18 cellular contexts compared by ENCODE assay signal in the genomic region with DNA sequence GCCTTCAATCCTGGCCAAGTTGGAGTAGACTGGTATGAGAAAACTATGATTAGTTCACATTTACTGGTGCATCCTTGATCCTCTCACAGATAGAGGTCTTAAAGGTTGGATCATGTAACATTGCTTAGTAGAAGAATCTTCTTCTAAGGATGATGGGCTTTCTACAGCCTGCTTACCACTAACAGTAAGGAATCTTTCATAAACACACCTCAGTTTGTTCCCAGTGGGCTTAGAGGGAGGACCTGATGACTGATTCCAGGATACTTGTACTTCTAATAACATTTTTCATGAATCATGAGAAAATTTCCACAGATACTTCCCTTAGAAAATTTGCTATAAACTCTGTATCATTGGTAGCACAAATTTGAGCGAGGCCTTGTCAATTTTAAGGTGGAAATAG. TPM values are rescaled to one million over a fixed set of nuclear protein-coding genes. Genes with fewer than 3 reads are reported as not detected.
A peak's percentile ranks its signal among the peaks of the same experiment; 100 is the strongest.
DNase-seq lines count a peak whose midpoint lies in the region; ATAC-seq, FAIRE-seq and TF ChIP-seq lines count a peak whose summit lies in the region.
"Had no signal": no experiment of that assay in that cellular context is flagged by ENCODE, and none has a peak within 500 bp of the region (broad histone marks: within the 10 kb centered on the region; RNA-seq: fewer than 3 reads in every experiment).

No MANE protein-coding gene starts in this region.

- in situ Hi-C loops in IMR-90 (cut with MboI; ENCODE audit: low sequenced_read_pairs), result no loop called here
- in situ Hi-C loops in brain microvascular endothelial cell (cut with HindIII; ENCODE audit: low pct_ligation_motif_present, low sequenced_read_pairs), result no loop called here

- peak overlapping the region; percentile 91 for H2BK5ac ChIP-seq in IMR-90 (ENCODE audit: low read depth, low read length, poor library complexity, severe bottlenecking)

- dilution Hi-C loops in IMR-90 (cut with HindIII; ENCODE audit: low sequenced_read_pairs, unreplicated experiment) (no loop called here), keratinocyte (cut with MboI; ENCODE audit: extremely low pct_ligation_motif_present, low sequenced_read_pairs) (no loop called here)

- H4K91ac ChIP-seq in IMR-90 (ENCODE audit: insufficient read depth, low read depth, low read length), result peak overlapping the region; percentile 69; the same call in 1 of the 2 replicates

- intact Hi-C loops in IMR-90 (cut with micrococcal nuclease), result loop anchor here (5.0 kb wide), 1 partner anchor 283 kb away; no protein-coding TSS in a partner anchor

- H3K4me2 ChIP-seq in IMR-90 (ENCODE audit: low read depth, low read length) (no peak overlapping the region), keratinocyte (ENCODE audit: control insufficient read depth, extremely low read depth, insufficient read depth, low read depth, low read length) (no peak overlapping the region)

- WGBS in IMR-90 (ENCODE audit: extremely low coverage in 2 of 2, insufficient read length in 1 of 2), 2 experiments, result no CpG with 5 or more reads among the region's 1 CpG

- FAIRE-seq in keratinocyte (lab: Jason Lieb, UNC), result peak; percentile 26
- FAIRE-seq: GM19239, H1 had no signal

- peak overlapping the region; percentile 48; the same call in 1 of the 2 replicates for H4K5ac ChIP-seq in IMR-90 (ENCODE audit: low read depth, low read length)

- H3K27me3 ChIP-seq in IMR-90 (ENCODE audit: control insufficient read depth, insufficient read depth, low read length) (no peaks in the 10 kb centered on the region), brain microvascular endothelial cell (replicated peaks) (no peaks in the 10 kb centered on the region), keratinocyte (ENCODE audit: control insufficient read depth, extremely low read depth, insufficient read depth, low read length) (no peaks in the 10 kb centered on the region)

- H3K9me1 ChIP-seq in IMR-90 (ENCODE audit: insufficient read depth, low read length) (peaks cover 17% of the 10 kb centered on the region), keratinocyte (ENCODE audit: control insufficient read depth, extremely low read depth, insufficient read depth, low read length) (no peaks in the 10 kb centered on the region)

- peak overlapping the region; percentile 24; the same call in 1 of the 2 replicates for H3K18ac ChIP-seq in IMR-90 (ENCODE audit: low read depth, low read length)

- H4K20me1 ChIP-seq in IMR-90 (ENCODE audit: insufficient read depth, low read length) (no peaks in the 10 kb centered on the region; the same call in 1 of the 2 replicates), keratinocyte (ENCODE audit: control insufficient read depth, extremely low read depth, insufficient read depth, low read length) (no peaks in the 10 kb centered on the region)

- H2BK120ac ChIP-seq in IMR-90 (ENCODE audit: low read depth, low read length), result peak overlapping the region; percentile 63

- no peaks in the 10 kb centered on the region for H3K79me2 ChIP-seq in keratinocyte (ENCODE audit: control insufficient read depth, insufficient read depth, low read length)

- DNase-seq in IMR-90, result no peak
- DNase-seq in brain microvascular endothelial cell, result no peak
- no peak for DNase-seq in keratinocyte (ENCODE audit: low read depth, low spot score)
- no peak for DNase-seq in NK-92 (lab: John Stamatoyannopoulos, UW; ENCODE audit: unreplicated experiment)
- DNase-seq in HEK293T (ENCODE audit: extremely low spot score), result no peak
- no peak for DNase-seq in AML-193 (lab: John Stamatoyannopoulos, UW)
- DNase-seq: Calu3; CD4-positive, alpha-beta memory T cell; DMS53; EL; KBM-7; MV-4-11; NCI-H1694 treated with DMSO at 0.1 percent for 48 hours; SIG-M5 had no signal

- H3K9me3 ChIP-seq in IMR-90 (ENCODE audit: control insufficient read depth, insufficient read depth, low read length) (no peaks in the 10 kb centered on the region), keratinocyte (ENCODE audit: control insufficient read depth, low read depth, low read length) (no peaks in the 10 kb centered on the region)

- 0 out of 2 replicates have a peak overlapping the region, but pooled peaks have one; percentile 57 for H2BK20ac ChIP-seq in IMR-90 (ENCODE audit: low read depth, low read length)

- H3K23ac ChIP-seq in IMR-90 (ENCODE audit: low read depth, low read length), result no peak overlapping the region; the same call in 1 of the 2 replicates

- peaks cover 53% of the 10 kb centered on the region for H3K36me3 ChIP-seq in IMR-90 (ENCODE audit: control insufficient read depth, insufficient read depth, low read length)
- peaks cover 78% of the 10 kb centered on the region for H3K36me3 ChIP-seq in brain microvascular endothelial cell (replicated peaks)
- H3K36me3 ChIP-seq in keratinocyte (ENCODE audit: control insufficient read depth in 2 of 2, extremely low read depth in 1 of 2, insufficient read depth in 2 of 2, low read length in 2 of 2), result peaks cover 18 to 20% of the 10 kb centered on the region in 2 experiments

- ATAC-seq in IMR-90 (ENCODE audit: low read depth) (no peak), GM19463 (IDR thresholded peaks at IDR 0.05; ENCODE audit: unreplicated experiment) (no peak)

- peaks cover 27% of the 10 kb centered on the region for H3K4me1 ChIP-seq in IMR-90 (ENCODE audit: control insufficient read depth, insufficient read depth, low read length)
- H3K4me1 ChIP-seq in keratinocyte (ENCODE audit: control insufficient read depth, extremely low read depth, insufficient read depth, low read length), result no peaks in the 10 kb centered on the region

- H3K27ac ChIP-seq in IMR-90 (ENCODE audit: insufficient read depth, low read length), result peak overlapping the region; percentile 41; the same call in 1 of the 2 replicates
- peak overlapping the region; percentile 91 for H3K27ac ChIP-seq in brain microvascular endothelial cell
- no peak overlapping the region for H3K27ac ChIP-seq in keratinocyte (ENCODE audit: control insufficient read depth, insufficient read depth, low read length)
- H3K27ac ChIP-seq: RWPE1 had no signal

- no peak for TF ChIP-seq RAD21 in IMR-90 (IDR thresholded peaks at IDR 0.05; ENCODE audit: low read length)

- peak overlapping the region; percentile 59; the same call in 1 of the 2 replicates for H3K14ac ChIP-seq in IMR-90 (replicated peaks; ENCODE audit: low read depth, low read length)

- H3K4ac ChIP-seq in IMR-90 (ENCODE audit: low read depth, low read length), result no peak overlapping the region; the same call in 1 of the 2 replicates

- H2AFZ ChIP-seq in IMR-90 (replicated peaks; ENCODE audit: low read length, poor library complexity) (no peak overlapping the region), keratinocyte (ENCODE audit: control insufficient read depth, low read length) (no peak overlapping the region)

- H3K9ac ChIP-seq in IMR-90 (ENCODE audit: low read depth, low read length) (no peak overlapping the region), keratinocyte (ENCODE audit: control insufficient read depth, extremely low read depth, insufficient read depth, low read length) (no peak overlapping the region)

- H3K79me1 ChIP-seq in IMR-90 (ENCODE audit: low read depth in 1 of 2, low read length in 2 of 2), result peaks cover 30 to 70% of the 10 kb centered on the region in 2 experiments

- CTCF ChIA-PET in IMR-90 (lab: Yijun Ruan, JAX) (no interaction called here), HEK293T (lab: Yijun Ruan, JAX) (interaction anchor here (1.5 to 1.7 kb wide), 3 partner anchors 10 to 12 kb away, joined by 4 to 15 read pairs (median 4); no protein-coding TSS in a partner anchor)

- BruUV-seq in IMR-90 (replicated peaks; lab: Mats Ljungman, UMichigan), result TSS peak; percentile 11

- peak overlapping the region; percentile 27; the same call in 1 of the 2 replicates for H3K56ac ChIP-seq in IMR-90 (ENCODE audit: extremely low read depth, insufficient read depth, low read length)

- H2AK9ac ChIP-seq in IMR-90 (replicated peaks; ENCODE audit: low read depth, low read length, poor library complexity), result no peak overlapping the region

- peak overlapping the region; percentile 18 to 20; a peak in 1 of 4 replicates for H4K8ac ChIP-seq in IMR-90 (ENCODE audit: low read depth in 2 of 2, low read length in 2 of 2)

- TF ChIP-seq POLR2A in IMR-90 (IDR thresholded peaks at IDR 0.05; ENCODE audit: low read depth, low read length), result no peak

- TF ChIP-seq CTCF in IMR-90 (conservative IDR thresholded peaks at IDR 0.05; ENCODE audit: low read depth, low read length), result no peak
- no peak for TF ChIP-seq CTCF in brain microvascular endothelial cell (IDR thresholded peaks at IDR 0.05; ENCODE audit: low read depth, low read length, missing control alignments)
- no peak for TF ChIP-seq CTCF in keratinocyte (optimal IDR thresholded peaks at IDR 0.05 in 1 of 3, IDR thresholded peaks at IDR 0.05 in 1 of 3, conservative IDR thresholded peaks at IDR 0.05 in 1 of 3; ENCODE audit: extremely low read depth in 1 of 3, insufficient read depth in 2 of 3, low read length in 3 of 3)

- no peak overlapping the region for H2AK5ac ChIP-seq in IMR-90 (ENCODE audit: low read depth, low read length)

- no peak overlapping the region for H2BK15ac ChIP-seq in IMR-90 (ENCODE audit: low read depth, low read length)

- POLR2A ChIA-PET in IMR-90 (lab: Charles Lee; ENCODE audit: unreplicated experiment) (no interaction called here), HEK293T (lab: Yijun Ruan, JAX) (no interaction called here)

- H3K4me3 ChIP-seq in IMR-90 (ENCODE audit: insufficient read depth, low read depth, low read length), result no peak overlapping the region
- no peak overlapping the region for H3K4me3 ChIP-seq in brain microvascular endothelial cell (ENCODE audit: low read depth, low read length)
- no peak overlapping the region for H3K4me3 ChIP-seq in keratinocyte (ENCODE audit: control insufficient read depth in 2 of 3, extremely low read depth in 1 of 3, insufficient read depth in 2 of 3, low read depth in 1 of 3, low read length in 3 of 3)

TF ChIP-seq in IMR-90, 13 proteins besides CTCF, POLR2A, EP300 and RAD21 (continues in another document):
- TF ChIP-seq MAZ (IDR thresholded peaks at IDR 0.05; ENCODE audit: borderline replicate concordance, low read depth, low read length) (no peak), SMC3 (IDR thresholded peaks at IDR 0.05; ENCODE audit: low read depth, low read length) (no peak)

TF ChIP-seq in HEK293T, 16 proteins besides CTCF, POLR2A, EP300 and RAD21 (continues in another document):
- TF ChIP-seq SP1 (IDR thresholded peaks at IDR 0.05) (no peak), LEF1 (IDR thresholded peaks at IDR 0.05; ENCODE audit: borderline replicate concordance) (no peak)

RNA-seq across cellular contexts. Expression of gene CCNI, which starts 40.6 kb away (rescaled TPM):
- 98.6 and 100 TPM in 2 replicates for total RNA-seq in IMR-90 (2012; rRNA removed)
- 66.8 and 70.1 TPM in 2 replicates for polyA plus RNA-seq in IMR-90 (2012; rRNA removed)
- 30.2 and 39.5 TPM in 2 replicates for polyA plus RNA-seq in IMR-90 (2012; cell fraction: cytosol; rRNA removed)
- polyA plus RNA-seq in IMR-90 (2012; cell fraction: nucleus; rRNA removed; ENCODE audit: low replicate concordance), result 11.4 and 41.8 TPM in 2 replicates
- polyA plus RNA-seq in keratinocyte, result 84.6 to 261 TPM (median 150 TPM) in 3 replicates
- polyA plus RNA-seq in keratinocyte (2011; ENCODE audit: low read depth), result 266 TPM
- 138 and 220 TPM in 2 replicates for polyA plus RNA-seq in keratinocyte (2011; cell fraction: cytosol; rRNA removed)
- 34.6 and 46.9 TPM in 2 replicates for polyA plus RNA-seq in keratinocyte (2011; cell fraction: nucleus; rRNA removed)
- 173 and 225 TPM in 2 replicates for polyA plus RNA-seq in keratinocyte (2012; ENCODE audit: low replicate concordance)
- polyA minus RNA-seq in keratinocyte, result 290 to 618 TPM (median 504 TPM) in 3 replicates
- 239 TPM for polyA minus RNA-seq in keratinocyte (2011; cell fraction: cytosol; rRNA and poly(A)+ RNA removed)
- polyA minus RNA-seq in keratinocyte (2011; cell fraction: nucleus; rRNA and poly(A)+ RNA removed), result 31.5 and 64.4 TPM in 2 replicates
